20 cellular contexts compared by ENCODE assay signal in the genomic region with DNA sequence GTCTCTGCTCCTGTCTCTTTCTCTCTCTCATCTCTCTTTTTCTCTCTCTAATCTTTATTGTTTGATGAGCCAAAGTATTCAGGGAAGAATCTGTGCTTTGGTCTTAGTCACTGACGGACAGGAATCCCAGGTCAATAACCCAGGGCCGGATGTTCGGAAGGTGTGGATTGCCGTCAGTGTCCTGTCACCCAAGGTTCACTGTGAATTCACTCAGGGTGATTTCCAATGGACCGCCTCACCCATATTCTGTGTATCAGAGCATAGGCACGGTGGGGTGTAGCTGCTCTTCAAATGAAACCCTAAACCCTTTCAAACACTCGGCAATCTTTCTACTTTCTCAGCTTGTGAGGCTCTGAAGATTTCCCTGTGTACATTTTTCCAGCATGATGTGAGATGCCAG.
DNase-seq lines count a peak whose midpoint lies in the region; ATAC-seq, FAIRE-seq and TF ChIP-seq lines count a peak whose summit lies in the region.
"Had no signal": no experiment of that assay in that cellular context is flagged by ENCODE, and none has a peak within 500 bp of the region (broad histone marks: within the 10 kb centered on the region; RNA-seq: fewer than 3 reads in every experiment).

No MANE protein-coding gene starts in this region.

- no peak overlapping the region for H3K27ac ChIP-seq in H9 (ENCODE audit: insufficient read length, low read depth, low read length)
- H3K27ac ChIP-seq in PC-9 = no peak overlapping the region

- peaks cover 52 to 58% of the 10 kb centered on the region in 2 experiments for H3K4me1 Mint-ChIP-seq in H9
- peaks cover 3% of the 10 kb centered on the region for H3K4me1 Mint-ChIP-seq in progenitor cell of endocrine pancreas (ENCODE audit: low read depth)
- no peaks in the 10 kb centered on the region for H3K4me1 Mint-ChIP-seq in activated T-helper 1 cell treated with anti-CD3 and anti-CD28 coated beads, Interleukin-12 subunit alpha, Interleukin-12 subunit beta, Interleukin-2, Interleukin-4 antibody, amounts not matched to agents 30 ng/mL and 10 ng/mL and 1 ng/mL, durations not matched to agents 14 hours and 24 hours and 36 hours (ENCODE audit: low read depth)
- H3K4me1 Mint-ChIP-seq in WTC11 = peaks cover 42% of the 10 kb centered on the region
- H3K4me1 Mint-ChIP-seq: CD4-positive, alpha-beta memory T cell had no signal

- H4K8ac ChIP-seq in H9 (replicated peaks; ENCODE audit: insufficient read length, low read depth, low read length) = no peak overlapping the region

- H3K9me2 ChIP-seq in PC-9 (ENCODE audit: insufficient read depth) = no peaks in the 10 kb centered on the region

- H3K4me3 ChIP-seq in PC-9 (no peak overlapping the region), bronchial epithelial cell (ENCODE audit: low read depth, low read length) (no peak overlapping the region)

- no peak overlapping the region for H3K14ac ChIP-seq in H9 (ENCODE audit: insufficient read depth, low read length)

- H3K9me3 Mint-ChIP-seq in H9 = peaks cover 8% of the 10 kb centered on the region in 2 experiments
- H3K9me3 Mint-ChIP-seq in progenitor cell of endocrine pancreas (ENCODE audit: low read depth) = peaks cover 11% of the 10 kb centered on the region
- peaks cover 8% of the 10 kb centered on the region for H3K9me3 Mint-ChIP-seq in activated T-helper 1 cell treated with anti-CD3 and anti-CD28 coated beads, Interleukin-12 subunit alpha, Interleukin-12 subunit beta, Interleukin-2, Interleukin-4 antibody, amounts not matched to agents 30 ng/mL and 10 ng/mL and 1 ng/mL, durations not matched to agents 14 hours and 24 hours and 36 hours
- peaks cover 8% of the 10 kb centered on the region for H3K9me3 Mint-ChIP-seq in WTC11

- H3K27me3 ChIP-seq in H9 (ENCODE audit: insufficient read depth, low read length) = no peaks in the 10 kb centered on the region
- H3K27me3 ChIP-seq in PC-9 (ENCODE audit: insufficient read depth, low read depth) = no peaks in the 10 kb centered on the region
- no peaks in the 10 kb centered on the region for H3K27me3 ChIP-seq in bronchial epithelial cell (ENCODE audit: control insufficient read depth, insufficient read depth, low read length)

- H2BK12ac ChIP-seq in H9 (ENCODE audit: insufficient read length, low read depth, low read length) = peak overlapping the region; percentile 76

- no peaks in the 10 kb centered on the region for H3K79me1 ChIP-seq in H9 (ENCODE audit: insufficient read depth, low read depth, low read length, poor library complexity, severe bottlenecking)

- H3K36me3 ChIP-seq in PC-9 (ENCODE audit: low read depth) (no peaks in the 10 kb centered on the region), bronchial epithelial cell (ENCODE audit: control insufficient read depth, insufficient read depth, low read length) (no peaks in the 10 kb centered on the region)

- POLR2A ChIA-PET in PC-9 (lab: Charles Lee; ENCODE audit: unreplicated experiment) (no interaction called here), WTC11 (lab: Charles Lee) (no interaction called here)

- H4K5ac ChIP-seq in H9 (ENCODE audit: insufficient read length, low read depth, low read length) = no peak overlapping the region

- no peak overlapping the region for H3K9ac ChIP-seq in H9 (ENCODE audit: extremely low read depth, insufficient read length, low read length)

- no peak overlapping the region for H3T11ph ChIP-seq in H9 (ENCODE audit: low read length)

- H3K4me2 ChIP-seq in H9 (ENCODE audit: insufficient read depth, insufficient read length, low read length) (no peak overlapping the region), PC-9 (no peak overlapping the region)

- H3K4me3 Mint-ChIP-seq in H9 = no peak overlapping the region
- H3K4me3 Mint-ChIP-seq in progenitor cell of endocrine pancreas (ENCODE audit: low read depth) = no peak overlapping the region
- no peak overlapping the region for H3K4me3 Mint-ChIP-seq in activated T-helper 1 cell treated with anti-CD3 and anti-CD28 coated beads, Interleukin-12 subunit alpha, Interleukin-12 subunit beta, Interleukin-2, Interleukin-4 antibody, amounts not matched to agents 30 ng/mL and 10 ng/mL and 1 ng/mL, durations not matched to agents 14 hours and 24 hours and 36 hours
- H3K4me3 Mint-ChIP-seq in WTC11 = no peak overlapping the region
- H3K4me3 Mint-ChIP-seq: CD4-positive, alpha-beta memory T cell had no signal

- no peak overlapping the region for H3K4ac ChIP-seq in H9 (ENCODE audit: low read depth, low read length)

- H3K23me2 ChIP-seq in H9 (ENCODE audit: insufficient read length, low read depth, low read length, poor library complexity, severe bottlenecking) = no peaks in the 10 kb centered on the region

- no peak overlapping the region for H2BK20ac ChIP-seq in H9 (ENCODE audit: low read depth, low read length, poor library complexity, severe bottlenecking)

- H4K20me1 ChIP-seq in H9 (ENCODE audit: control insufficient read depth, insufficient read depth, insufficient read length) (no peaks in the 10 kb centered on the region), PC-9 (ENCODE audit: insufficient read depth) (no peaks in the 10 kb centered on the region)

- CTCF ChIA-PET in PC-9 (lab: Charles Lee) (no interaction called here), WTC11 (lab: Charles Lee) (no interaction called here)

- intact Hi-C loops in PC-9 (cut with micrococcal nuclease; ENCODE audit: unreplicated experiment) = no loop called here
- intact Hi-C loops in activated T-helper 1 cell treated with anti-CD3 and anti-CD28 coated beads, Interleukin-12 subunit alpha, Interleukin-12 subunit beta, Interleukin-2, Interleukin-4 antibody, amounts not matched to agents 30 ng/mL and 10 ng/mL and 1 ng/mL, durations not matched to agents 14 hours and 24 hours and 36 hours (cut with micrococcal nuclease) = no loop called here

- FAIRE-seq in bronchial epithelial cell (lab: Jason Lieb, UNC) = no peak
- FAIRE-seq: GM12891, GM18507, H1 had no signal

- H2AFZ ChIP-seq in H9 (ENCODE audit: low read length) = no peak overlapping the region
- H2AFZ ChIP-seq in PC-9 = 0 out of 2 replicates have a peak overlapping the region, but pooled peaks have one; percentile 33

- H3K27ac Mint-ChIP-seq in H9 (peak overlapping the region in 2 of 3 experiments; percentile 1 to 70; a peak in 1 of 7 replicates), progenitor cell of endocrine pancreas (no peak overlapping the region), WTC11 (no peak overlapping the region)
- no peak overlapping the region for H3K27ac Mint-ChIP-seq in activated T-helper 1 cell treated with anti-CD3 and anti-CD28 coated beads, Interleukin-12 subunit alpha, Interleukin-12 subunit beta, Interleukin-2, Interleukin-4 antibody, amounts not matched to agents 30 ng/mL and 10 ng/mL and 1 ng/mL, durations not matched to agents 14 hours and 24 hours and 36 hours
- H3K27ac Mint-ChIP-seq: CD4-positive, alpha-beta memory T cell had no signal

- H3K56ac ChIP-seq in H9 (ENCODE audit: insufficient read length, low read depth, low read length) = no peak overlapping the region

- whole genome bisulfite sequencing in H9 (ENCODE audit: extremely low coverage, insufficient read length, low lambda C conversion rate) = no CpG with 5 or more reads among the region's 7 CpGs

- H4K91ac ChIP-seq in H9 (ENCODE audit: insufficient read length, low read depth, low read length) = no peak overlapping the region

- H3K9me3 ChIP-seq in H9 (ENCODE audit: control insufficient read depth, low read depth, low read length) = no peaks in the 10 kb centered on the region
- H3K9me3 ChIP-seq in PC-9 (ENCODE audit: insufficient read depth, low read depth) = peaks cover 6% of the 10 kb centered on the region

- H3K27me3 Mint-ChIP-seq in H9 (ENCODE audit: low read depth) (no peaks in the 10 kb centered on the region; the same call in 1 of the 2 replicates), progenitor cell of endocrine pancreas (no peaks in the 10 kb centered on the region), WTC11 (ENCODE audit: low read depth) (peaks cover 2% of the 10 kb centered on the region; the same call in 1 of the 2 replicates)
- no peaks in the 10 kb centered on the region for H3K27me3 Mint-ChIP-seq in activated T-helper 1 cell treated with anti-CD3 and anti-CD28 coated beads, Interleukin-12 subunit alpha, Interleukin-12 subunit beta, Interleukin-2, Interleukin-4 antibody, amounts not matched to agents 30 ng/mL and 10 ng/mL and 1 ng/mL, durations not matched to agents 14 hours and 24 hours and 36 hours (ENCODE audit: insufficient read depth)

- no peaks in the 10 kb centered on the region for H3F3A ChIP-seq in PC-9 (ENCODE audit: insufficient read depth, low read depth)

- no peak overlapping the region for H2BK120ac ChIP-seq in H9 (ENCODE audit: low read depth, low read length, poor library complexity, severe bottlenecking)

- no TSS peak for BruUV-seq in PC-9 (replicated peaks; lab: Mats Ljungman, UMichigan)

- no peak for ATAC-seq in WTC11
- ATAC-seq: HCT116 had no signal

- peak overlapping the region; percentile 55 for H3K18ac ChIP-seq in H9 (ENCODE audit: insufficient read length, low read depth, low read length)

- no peak overlapping the region for H2BK15ac ChIP-seq in H9 (ENCODE audit: low read depth, low read length)

- H2BK5ac ChIP-seq in H9 (ENCODE audit: insufficient read length, low read length) = no peak overlapping the region

- H3K79me2 ChIP-seq in H9 (ENCODE audit: insufficient read depth, low read length) (no peaks in the 10 kb centered on the region), PC-9 (ENCODE audit: low read depth) (no peaks in the 10 kb centered on the region)

- no peak overlapping the region for H3K23ac ChIP-seq in H9 (ENCODE audit: insufficient read length, low read depth, low read length)

- no peak for TF ChIP-seq CTCF in H9 (conservative IDR thresholded peaks at IDR 0.05)
- no peak for TF ChIP-seq CTCF in PC-9 (conservative IDR thresholded peaks at IDR 0.05)
- no peak for TF ChIP-seq CTCF in bronchial epithelial cell (IDR thresholded peaks at IDR 0.05; ENCODE audit: insufficient read depth, low read length, severe bottlenecking)
- TF ChIP-seq CTCF in progenitor cell of endocrine pancreas (IDR thresholded peaks at IDR 0.05; ENCODE audit: unreplicated experiment) = no peak
- TF ChIP-seq CTCF in WTC11 (IDR thresholded peaks at IDR 0.05) = no peak

- H3K4me1 ChIP-seq in H9 (ENCODE audit: insufficient read depth, low read length) = peaks cover 6% of the 10 kb centered on the region
- no peaks in the 10 kb centered on the region for H3K4me1 ChIP-seq in PC-9 (replicated peaks; ENCODE audit: insufficient read depth)

- H3K36me3 Mint-ChIP-seq in H9 (ENCODE audit: insufficient read depth in 1 of 3, low read depth in 3 of 3) = peaks cover 5 to 20% (median 16%) of the 10 kb centered on the region in 3 experiments
- H3K36me3 Mint-ChIP-seq in progenitor cell of endocrine pancreas (ENCODE audit: insufficient read depth) = peaks cover 6% of the 10 kb centered on the region
- no peaks in the 10 kb centered on the region for H3K36me3 Mint-ChIP-seq in activated T-helper 1 cell treated with anti-CD3 and anti-CD28 coated beads, Interleukin-12 subunit alpha, Interleukin-12 subunit beta, Interleukin-2, Interleukin-4 antibody, amounts not matched to agents 30 ng/mL and 10 ng/mL and 1 ng/mL, durations not matched to agents 14 hours and 24 hours and 36 hours (ENCODE audit: low read depth)
- H3K36me3 Mint-ChIP-seq in WTC11 = peaks cover 9% of the 10 kb centered on the region
- H3K36me3 Mint-ChIP-seq: CD4-positive, alpha-beta memory T cell had no signal

- no peak overlapping the region for H2AK5ac ChIP-seq in H9 (ENCODE audit: insufficient read length, low read length)

- DNase-seq in H9 (no peak), PC-9 (no peak), bronchial epithelial cell (ENCODE audit: low read depth) (peak; percentile 44), kidney glomerular epithelial cell (lab: John Stamatoyannopoulos, UW) (peak; percentile 9), epidermal melanocyte (ENCODE audit: insufficient read length, low spot score) (no peak), progenitor cell of endocrine pancreas (ENCODE audit: low spot score, unreplicated experiment) (no peak), WTC11 (ENCODE audit: low spot score) (no peak)
- DNase-seq in activated T-helper 1 cell treated with anti-CD3 and anti-CD28 coated beads, Interleukin-12 subunit alpha, Interleukin-12 subunit beta, Interleukin-2, Interleukin-4 antibody, amounts not matched to agents 30 ng/mL and 10 ng/mL and 1 ng/mL, durations not matched to agents 14 hours and 24 hours and 36 hours (ENCODE audit: low spot score) = no peak
- DNase-seq: C1 segment of cervical spinal cord; Calu3; CD4-positive, alpha-beta memory T cell; COR-L47; DMS53; DMS79 treated with DMSO at 0.1 percent for 48 hours; GF-D8; H7 had no signal

Comparison
In these comparisons a context has a peak if more than half of its experiments do, and no peak if none do; other contexts are left out.
1. DNase-seq: peak in bronchial epithelial cell (single experiment) and kidney glomerular epithelial cell (single experiment); none in H9 (single experiment), PC-9 (0 of 2), epidermal melanocyte (single experiment), progenitor cell of endocrine pancreas (single experiment), activated T-helper 1 cell treated with anti-CD3 and anti-CD28 coated beads, Interleukin-12 subunit alpha, Interleukin-12 subunit beta, Interleukin-2, Interleukin-4 antibody, amounts not matched to agents 30 ng/mL and 10 ng/mL and 1 ng/mL, durations not matched to agents 14 hours and 24 hours and 36 hours (single experiment) and WTC11 (single experiment).
2. H3K27ac Mint-ChIP-seq: peak in H9 (2 of 3); none in progenitor cell of endocrine pancreas (single experiment), activated T-helper 1 cell treated with anti-CD3 and anti-CD28 coated beads, Interleukin-12 subunit alpha, Interleukin-12 subunit beta, Interleukin-2, Interleukin-4 antibody, amounts not matched to agents 30 ng/mL and 10 ng/mL and 1 ng/mL, durations not matched to agents 14 hours and 24 hours and 36 hours (single experiment) and WTC11 (single experiment).